ENCODE assay signal across 8 cellular contexts in genomic region chr1:10080523-10080922, GRCh38.
"Had no signal": no experiment of that assay in that cellular context is flagged by ENCODE, and none has a peak within 500 bp of the region (broad histone marks: within the 10 kb centered on the region; RNA-seq: fewer than 3 reads in every experiment).

No MANE protein-coding gene starts in this region.

- ATAC-seq: GM12878 had no signal

- DNase-seq: GDM1, GF-D8 had no signal

- FAIRE-seq: G401.6, GM12878, GM12891, GM12892, GM18507, GM19239 had no signal

- H3K4me3 ChIP-seq: GM12878 had no signal
